Comparison of ENCODE assay signal across 1 cellular context in the genomic region with DNA sequence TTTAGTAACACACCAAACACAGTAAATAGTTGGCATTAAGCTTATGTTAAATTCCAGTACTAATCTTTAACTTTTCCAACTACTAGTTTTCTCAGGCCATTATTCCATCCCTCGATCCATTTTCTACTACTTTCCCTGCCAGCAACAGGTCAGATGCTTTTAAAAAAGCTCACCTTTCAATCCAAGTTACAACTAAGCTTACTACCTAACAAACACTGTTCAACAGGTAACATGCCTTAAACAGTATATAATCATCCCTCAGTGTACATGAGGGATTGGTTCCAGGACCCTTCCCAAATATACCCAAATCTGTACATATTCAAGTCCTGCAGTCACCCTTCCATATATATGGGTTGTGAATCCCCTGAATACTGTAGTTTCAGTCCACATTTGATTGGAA.
A peak's percentile ranks its signal among the peaks of the same experiment; 100 is the strongest.
TF ChIP-seq lines count a peak whose summit lies in the region.

No MANE protein-coding gene starts in this region.

TF ChIP-seq in HEK293, 187 proteins besides CTCF, POLR2A, EP300 and RAD21 (continued from another document):
- TF ChIP-seq, protein P1, sequence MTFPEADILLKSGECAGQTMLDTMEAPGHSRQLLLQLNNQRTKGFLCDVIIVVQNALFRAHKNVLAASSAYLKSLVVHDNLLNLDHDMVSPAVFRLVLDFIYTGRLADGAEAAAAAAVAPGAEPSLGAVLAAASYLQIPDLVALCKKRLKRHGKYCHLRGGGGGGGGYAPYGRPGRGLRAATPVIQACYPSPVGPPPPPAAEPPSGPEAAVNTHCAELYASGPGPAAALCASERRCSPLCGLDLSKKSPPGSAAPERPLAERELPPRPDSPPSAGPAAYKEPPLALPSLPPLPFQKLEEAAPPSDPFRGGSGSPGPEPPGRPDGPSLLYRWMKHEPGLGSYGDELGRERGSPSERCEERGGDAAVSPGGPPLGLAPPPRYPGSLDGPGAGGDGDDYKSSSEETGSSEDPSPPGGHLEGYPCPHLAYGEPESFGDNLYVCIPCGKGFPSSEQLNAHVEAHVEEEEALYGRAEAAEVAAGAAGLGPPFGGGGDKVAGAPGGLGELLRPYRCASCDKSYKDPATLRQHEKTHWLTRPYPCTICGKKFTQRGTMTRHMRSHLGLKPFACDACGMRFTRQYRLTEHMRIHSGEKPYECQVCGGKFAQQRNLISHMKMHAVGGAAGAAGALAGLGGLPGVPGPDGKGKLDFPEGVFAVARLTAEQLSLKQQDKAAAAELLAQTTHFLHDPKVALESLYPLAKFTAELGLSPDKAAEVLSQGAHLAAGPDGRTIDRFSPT (tag by site-specific recombination; IDR thresholded peaks at IDR 0.05) = no peak
- TF ChIP-seq GLIS1 (tag by site-specific recombination; IDR thresholded peaks at IDR 0.05) (no peak), SCRT1 (tag by site-specific recombination; IDR thresholded peaks at IDR 0.05; ENCODE audit: borderline replicate concordance) (peak; percentile 60; the same call in 1 of the 2 replicates)
- TF ChIP-seq, protein P2, sequence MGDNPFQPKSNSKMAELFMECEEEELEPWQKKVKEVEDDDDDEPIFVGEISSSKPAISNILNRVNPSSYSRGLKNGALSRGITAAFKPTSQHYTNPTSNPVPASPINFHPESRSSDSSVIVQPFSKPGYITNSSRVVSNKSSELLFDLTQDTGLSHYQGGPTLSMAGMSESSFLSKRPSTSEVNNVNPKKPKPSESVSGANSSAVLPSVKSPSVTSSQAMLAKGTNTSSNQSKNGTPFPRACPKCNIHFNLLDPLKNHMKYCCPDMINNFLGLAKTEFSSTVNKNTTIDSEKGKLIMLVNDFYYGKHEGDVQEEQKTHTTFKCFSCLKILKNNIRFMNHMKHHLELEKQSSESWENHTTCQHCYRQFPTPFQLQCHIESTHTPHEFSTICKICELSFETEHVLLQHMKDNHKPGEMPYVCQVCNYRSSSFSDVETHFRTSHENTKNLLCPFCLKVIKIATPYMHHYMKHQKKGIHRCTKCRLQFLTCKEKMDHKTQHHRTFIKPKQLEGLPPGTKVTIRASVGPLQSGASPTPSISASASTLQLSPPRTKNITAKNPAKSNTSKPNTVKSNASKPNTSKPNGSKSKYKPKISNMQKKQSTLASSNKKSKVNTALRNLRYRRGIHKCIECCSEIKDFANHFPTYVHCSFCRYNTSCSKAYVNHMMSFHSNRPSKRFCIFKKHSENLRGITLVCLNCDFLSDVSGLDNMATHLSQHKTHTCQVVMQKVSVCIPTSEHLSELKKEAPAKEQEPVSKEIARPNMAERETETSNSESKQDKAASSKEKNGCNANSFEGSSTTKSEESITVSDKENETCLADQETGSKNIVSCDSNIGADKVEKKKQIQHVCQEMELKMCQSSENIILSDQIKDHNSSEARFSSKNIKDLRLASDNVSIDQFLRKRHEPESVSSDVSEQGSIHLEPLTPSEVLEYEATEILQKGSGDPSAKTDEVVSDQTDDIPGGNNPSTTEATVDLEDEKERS (tag by site-specific recombination; IDR thresholded peaks at IDR 0.05) = no peak
